Comparison of ENCODE assay signal across 15 cellular contexts in genomic region chr9:4973246-4973645, GRCh38.
A peak's percentile ranks its signal among the peaks of the same experiment; 100 is the strongest.
DNase-seq lines count a peak whose midpoint lies in the region.
"Had no signal": no experiment of that assay in that cellular context is flagged by ENCODE, and none has a peak within 500 bp of the region (broad histone marks: within the 10 kb centered on the region; RNA-seq: fewer than 3 reads in every experiment).

No MANE protein-coding gene starts in this region.

- DNase-seq in HCEC 1CT (peak; percentile 24), amniotic epithelial cell (ENCODE audit: low read depth) (peak; percentile 95), kidney glomerular epithelial cell (lab: John Stamatoyannopoulos, UW) (peak; percentile 12), COR-L47 (lab: John Stamatoyannopoulos, UW) (no peak), NCI-H2107 treated with DMSO at 0.1 percent for 48 hours (lab: John Stamatoyannopoulos, UW; ENCODE audit: unreplicated experiment) (no peak), NCI-H2227 (lab: John Stamatoyannopoulos, UW; ENCODE audit: unreplicated experiment) (no peak), NAMALWA (ENCODE audit: low spot score) (no peak)
- DNase-seq: CD4-positive, CD25-positive, alpha-beta regulatory T cell; DMS53; GOT3; NCI-H1092; NCI-H2081 treated with DMSO at 0.1 percent for 48 hours; NCI-H345; NCI-H69; SHP77 had no signal

Comparison
In these comparisons a context has a peak if more than half of its experiments do, and no peak if none do; other contexts are left out.
1. DNase-seq: peak in HCEC 1CT (single experiment), amniotic epithelial cell (single experiment) and kidney glomerular epithelial cell (single experiment); none in COR-L47 (single experiment), NCI-H2107 treated with DMSO at 0.1 percent for 48 hours (single experiment), NCI-H2227 (single experiment) and NAMALWA (single experiment).